In the genomic region with DNA sequence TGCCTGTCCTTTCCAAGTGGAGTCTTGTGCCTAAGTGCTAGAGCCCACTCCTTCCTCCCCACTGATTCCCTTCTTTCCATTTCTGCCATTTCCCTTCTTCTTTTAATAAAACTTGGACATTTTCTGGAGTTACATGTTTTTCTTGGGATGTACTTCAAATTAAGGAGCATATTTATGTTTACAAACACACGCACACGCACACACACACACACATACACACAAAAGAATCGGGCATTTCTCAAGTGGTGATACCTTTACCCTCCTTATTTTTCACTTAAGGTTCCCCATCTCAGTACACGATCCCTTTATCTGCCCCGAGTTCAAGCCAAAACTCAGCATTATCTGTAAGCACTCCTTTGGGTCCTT, we compare ENCODE assay signal across 8 cellular contexts.
DNase-seq lines count a peak whose midpoint lies in the region; ATAC-seq, FAIRE-seq and TF ChIP-seq lines count a peak whose summit lies in the region.

No MANE protein-coding gene starts in this region.

- H3K27ac Mint-ChIP-seq in endodermal cell = no peak overlapping the region
- H3K27ac Mint-ChIP-seq in stimulated activated effector memory CD8-positive, alpha-beta T cell treated with anti-CD3 and anti-CD28 coated beads, Interleukin-12 subunit alpha, Interleukin-12 subunit beta, amount 100 ng/mL, for 72 hours = no peak overlapping the region
- H3K27ac Mint-ChIP-seq in type B pancreatic cell = no peak overlapping the region

- BruUV-seq in A673 (replicated peaks; lab: Mats Ljungman, UMichigan) = TSS peak; percentile 77

- H3K27me3 ChIP-seq in A673 (replicated peaks; ENCODE audit: insufficient read depth, low read depth, low read length, poor library complexity) (no peaks in the 10 kb centered on the region), endodermal cell (ENCODE audit: control insufficient read depth, insufficient read depth, low read length, poor library complexity, severe bottlenecking) (no peaks in the 10 kb centered on the region)

- intact Hi-C loops in A673 (cut with micrococcal nuclease; ENCODE audit: unreplicated experiment) = loop anchor here (2.0 to 5.0 kb wide), 5 partner anchors 48 to 393 kb away; no protein-coding TSS in a partner anchor

- H3K27ac ChIP-seq in A673 (ENCODE audit: low read depth, low read length, poor library complexity, severe bottlenecking) (peak overlapping the region; percentile 100), endodermal cell (ENCODE audit: low read depth, low read length) (peak overlapping the region; percentile 97)

- H3K4me3 ChIP-seq in A673 (ENCODE audit: low read depth, low read length, poor library complexity, severe bottlenecking) (peak overlapping the region; percentile 40), endodermal cell (ENCODE audit: low read length) (peak overlapping the region; percentile 90)

- TF ChIP-seq CTCF in A673 (conservative IDR thresholded peaks at IDR 0.05; ENCODE audit: low read depth, low read length) (no peak), endodermal cell (conservative IDR thresholded peaks at IDR 0.05) (no peak), type B pancreatic cell (conservative IDR thresholded peaks at IDR 0.05) (no peak)

- ATAC-seq in GM21367 (IDR thresholded peaks at IDR 0.05; ENCODE audit: unreplicated experiment) (peak; percentile 16), HG03565 (IDR thresholded peaks at IDR 0.05; ENCODE audit: unreplicated experiment) (peak; percentile 7)
- ATAC-seq in stimulated activated effector memory CD8-positive, alpha-beta T cell treated with anti-CD3 and anti-CD28 coated beads, Interleukin-12 subunit alpha, Interleukin-12 subunit beta, amount 100 ng/mL, for 72 hours = peak; percentile 50

- no peak for FAIRE-seq in RCC 7860 (lab: Jason Lieb, UNC)

- no peaks in the 10 kb centered on the region for H3K27me3 Mint-ChIP-seq in endodermal cell (ENCODE audit: insufficient read depth)
- H3K27me3 Mint-ChIP-seq in type B pancreatic cell = no peaks in the 10 kb centered on the region

- peak overlapping the region; percentile 92 for H3K9ac ChIP-seq in endodermal cell (ENCODE audit: extremely low read depth, low read length, poor library complexity, severe bottlenecking)

- H3K4me3 Mint-ChIP-seq in endodermal cell (no peak overlapping the region), type B pancreatic cell (no peak overlapping the region)
- no peak overlapping the region for H3K4me3 Mint-ChIP-seq in stimulated activated effector memory CD8-positive, alpha-beta T cell treated with anti-CD3 and anti-CD28 coated beads, Interleukin-12 subunit alpha, Interleukin-12 subunit beta, amount 100 ng/mL, for 72 hours

- H3K4me1 ChIP-seq in A673 (ENCODE audit: insufficient read depth, low read length, poor library complexity, severe bottlenecking) (peaks cover 48% of the 10 kb centered on the region), endodermal cell (ENCODE audit: control insufficient read depth, insufficient read depth, low read length) (peaks cover 3% of the 10 kb centered on the region)

- H3K9me3 Mint-ChIP-seq in endodermal cell = no peaks in the 10 kb centered on the region
- H3K9me3 Mint-ChIP-seq in stimulated activated effector memory CD8-positive, alpha-beta T cell treated with anti-CD3 and anti-CD28 coated beads, Interleukin-12 subunit alpha, Interleukin-12 subunit beta, amount 100 ng/mL, for 72 hours = no peaks in the 10 kb centered on the region
- H3K9me3 Mint-ChIP-seq in type B pancreatic cell = no peaks in the 10 kb centered on the region

- CTCF ChIA-PET in A673 (lab: Charles Lee) = interaction anchor here (0.6 to 1.9 kb wide), 4 partner anchors 10 to 322 kb away, joined by 3 to 9 read pairs (median 6); no protein-coding TSS in a partner anchor

- DNase-seq in A673 (ENCODE audit: low spot score) (no peak), endodermal cell (no peak), RCC 7860 (ENCODE audit: low spot score) (no peak), type B pancreatic cell (ENCODE audit: extremely low spot score, unreplicated experiment) (no peak)
- DNase-seq in stimulated activated effector memory CD8-positive, alpha-beta T cell treated with anti-CD3 and anti-CD28 coated beads, Interleukin-12 subunit alpha, Interleukin-12 subunit beta, amount 100 ng/mL, for 72 hours (ENCODE audit: low spot score in 2 of 2) = no peak
- no peak for DNase-seq in effector CD4-positive, alpha-beta T cell

- H3K36me3 Mint-ChIP-seq in endodermal cell (ENCODE audit: low read depth) (peaks cover 36% of the 10 kb centered on the region), type B pancreatic cell (no peaks in the 10 kb centered on the region)
- peaks cover 6% of the 10 kb centered on the region for H3K36me3 Mint-ChIP-seq in stimulated activated effector memory CD8-positive, alpha-beta T cell treated with anti-CD3 and anti-CD28 coated beads, Interleukin-12 subunit alpha, Interleukin-12 subunit beta, amount 100 ng/mL, for 72 hours

- POLR2A ChIA-PET in A673 (lab: Charles Lee; ENCODE audit: low non-redundant PET) = interaction anchor here (0.6 to 1.3 kb wide), 7 partner anchors 10 to 322 kb away, joined by 3 to 17 read pairs (median 4); no protein-coding TSS in a partner anchor

- peaks cover 13% of the 10 kb centered on the region for H3K4me1 Mint-ChIP-seq in endodermal cell
- peaks cover 8% of the 10 kb centered on the region for H3K4me1 Mint-ChIP-seq in stimulated activated effector memory CD8-positive, alpha-beta T cell treated with anti-CD3 and anti-CD28 coated beads, Interleukin-12 subunit alpha, Interleukin-12 subunit beta, amount 100 ng/mL, for 72 hours
- H3K4me1 Mint-ChIP-seq in type B pancreatic cell (ENCODE audit: unreplicated experiment) = peaks cover 8% of the 10 kb centered on the region

- WGBS in endodermal cell (ENCODE audit: insufficient coverage in 1 of 2, insufficient read length in 1 of 2), 2 experiments = 0% methylated on average over 3 to 5 of the region's 5 CpGs

- H3K36me3 ChIP-seq in A673 (ENCODE audit: insufficient read depth, low read length, poor library complexity, severe bottlenecking) (peaks cover 18% of the 10 kb centered on the region), endodermal cell (ENCODE audit: control insufficient read depth, insufficient read depth, low read length) (peaks cover 17% of the 10 kb centered on the region)

- H3K9me3 ChIP-seq in A673 (ENCODE audit: low read depth, low read length, poor library complexity, severe bottlenecking) = no peaks in the 10 kb centered on the region
- no peaks in the 10 kb centered on the region for H3K9me3 ChIP-seq in endodermal cell (ENCODE audit: control insufficient read depth, low read length)
